Comparison of ENCODE assay signal across 24 cellular contexts in genomic region chr10:97203220-97203619, GRCh38.
"Had no signal": no experiment of that assay in that cellular context is flagged by ENCODE, and none has a peak within 500 bp of the region (broad histone marks: within the 10 kb centered on the region; RNA-seq: fewer than 3 reads in every experiment).

No MANE protein-coding gene starts in this region.

- DNase-seq: activated CD4-positive, alpha-beta memory T cell treated with anti-CD3 and anti-CD28 coated beads, Interleukin-2, amount 10 ng/mL, durations not matched to agents 7 days and 5 days; activated CD4-positive, alpha-beta T cell treated with anti-CD3 and anti-CD28 coated beads for 1 hour; activated CD4-positive, alpha-beta T cell treated with anti-CD3 and anti-CD28 coated beads for 4 hours; activated CD4-positive, alpha-beta T cell treated with anti-CD3 and anti-CD28 coated beads, Interleukin-2, amount 10 ng/mL, durations not matched to agents 7 days and 5 days; activated CD4-positive, alpha-beta T cell treated with anti-CD3 and anti-CD28 coated beads, Interleukin-2, amount 50 U/mL, for 4 hours; activated CD8-positive, alpha-beta memory T cell treated with anti-CD3 and anti-CD28 coated beads, Interleukin-2, amount 50 U/mL, for 48 hours; activated naive CD4-positive, alpha-beta T cell treated with anti-CD3 and anti-CD28 coated beads for 36 hours; activated naive CD8-positive, alpha-beta T cell treated with anti-CD3 and anti-CD28 coated beads for 36 hours; activated naive CD8-positive, alpha-beta T cell treated with anti-CD3 and anti-CD28 coated beads, Interleukin-2, amount 50 U/mL, for 24 hours; activated T-cell treated with anti-CD3 and anti-CD28 coated beads for 4 hours; activated T-cell treated with anti-CD3 and anti-CD28 coated beads, Interleukin-2, amount 50 U/mL, for 24 hours; activated T-cell treated with anti-CD3 and anti-CD28 coated beads, Interleukin-2, amount 50 U/mL, for 72 hours; adrenal gland; amygdala; central memory CD4-positive, alpha-beta T cell; cerebellar nuclear complex; colonic mucosa; effector CD8-positive, alpha-beta T cell; esophagus squamous epithelium; foreskin melanocyte; heart right ventricle; T-helper 2 cell had no signal

- FAIRE-seq: endometrium, endothelial cell of umbilical vein had no signal
